24 cellular contexts compared by ENCODE assay signal in the genomic region with DNA sequence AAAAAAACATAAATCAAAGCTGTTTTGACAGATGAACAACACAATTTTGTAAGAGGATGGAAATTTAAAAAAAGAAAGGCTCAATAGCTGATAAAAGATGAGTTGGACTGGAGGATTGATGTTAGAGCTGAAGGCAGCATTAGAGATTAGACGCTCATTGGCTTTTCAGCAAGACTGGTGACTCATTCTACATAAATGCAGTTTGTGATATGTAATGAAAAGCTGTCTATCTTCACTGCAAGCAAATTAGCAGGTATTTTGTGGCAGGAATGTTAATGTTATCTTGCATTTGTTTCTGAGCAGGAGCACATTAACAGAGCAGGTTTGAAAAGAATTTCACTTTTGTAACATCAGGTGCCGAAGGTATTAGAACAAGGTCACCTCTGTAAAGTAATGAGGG.
DNase-seq lines count a peak whose midpoint lies in the region; ATAC-seq, FAIRE-seq and TF ChIP-seq lines count a peak whose summit lies in the region.
"Had no signal": no experiment of that assay in that cellular context is flagged by ENCODE, and none has a peak within 500 bp of the region (broad histone marks: within the 10 kb centered on the region; RNA-seq: fewer than 3 reads in every experiment).

No MANE protein-coding gene starts in this region.

- TF ChIP-seq CTCF in A549 (IDR thresholded peaks at IDR 0.05) (no peak), choroid plexus epithelial cell (conservative IDR thresholded peaks at IDR 0.05; ENCODE audit: low read depth, low read length) (no peak), neural cell (IDR thresholded peaks at IDR 0.05; ENCODE audit: poor library complexity, severe bottlenecking) (no peak), WTC11 (IDR thresholded peaks at IDR 0.05) (no peak)

- H3K9me3 Mint-ChIP-seq in WTC11, result 0 out of 2 replicates have a peak, but pooled peaks cover 3% of the 10 kb centered on the region
- H3K9me3 Mint-ChIP-seq in activated CD4-positive, alpha-beta T cell treated with anti-CD3 and anti-CD28 coated beads, Interleukin-2, amount 10 ng/mL, durations not matched to agents 24 days and 14 days, result peaks cover 3% of the 10 kb centered on the region
- H3K9me3 Mint-ChIP-seq: type B pancreatic cell had no signal

- H3K27ac ChIP-seq in A549 (no peak overlapping the region), neural cell (ENCODE audit: low read length) (peak overlapping the region; percentile 53)
- H3K27ac ChIP-seq: BLaER1, skin epidermis had no signal

- DNase-seq in A549 (ENCODE audit: low read depth in 1 of 2, low spot score in 1 of 2), result no peak
- peak; percentile 32 for DNase-seq in NCI-H1048 (lab: John Stamatoyannopoulos, UW)
- peak; percentile 1 for DNase-seq in choroid plexus epithelial cell (ENCODE audit: low read depth)
- DNase-seq in posterior vena cava (ENCODE audit: low spot score), result no peak
- DNase-seq in stimulated activated CD4-positive, alpha-beta T cell treated with anti-CD3 and anti-CD28 coated beads, Interleukin-4, amount 100 ng/mL, for 24 hours, result no peak
- no peak for DNase-seq in WTC11 (ENCODE audit: low spot score)
- DNase-seq in activated CD4-positive, alpha-beta T cell treated with anti-CD3 and anti-CD28 coated beads, Interleukin-2, amount 10 ng/mL, durations not matched to agents 24 days and 14 days, result no peak
- DNase-seq: activated CD4-positive, alpha-beta memory T cell treated with anti-CD3 and anti-CD28 coated beads for 36 hours; activated naive CD8-positive, alpha-beta T cell treated with anti-CD3 and anti-CD28 coated beads, Interleukin-2, amount 10 ng/mL, durations not matched to agents 7 days and 5 days; COR-L47; hippocampal formation; NCI-H187 treated with DMSO at 0.1 percent for 48 hours; NCI-H446; nephron progenitor cell; T-helper 9 cell had no signal

- POLR2A ChIA-PET in A549 (lab: Yijun Ruan, JAX) (no interaction called here), WTC11 (lab: Charles Lee) (no interaction called here)

- peaks cover 3% of the 10 kb centered on the region for H3F3A ChIP-seq in neural cell (ENCODE audit: insufficient read depth, low read length, poor library complexity, severe bottlenecking)

- no peaks in the 10 kb centered on the region for H3K36me3 Mint-ChIP-seq in WTC11
- H3K36me3 Mint-ChIP-seq in activated CD4-positive, alpha-beta T cell treated with anti-CD3 and anti-CD28 coated beads, Interleukin-2, amount 10 ng/mL, durations not matched to agents 24 days and 14 days (ENCODE audit: low read depth), result no peaks in the 10 kb centered on the region
- H3K36me3 Mint-ChIP-seq: activated CD4-positive, alpha-beta memory T cell treated with anti-CD3 and anti-CD28 coated beads for 36 hours; activated naive CD8-positive, alpha-beta T cell treated with anti-CD3 and anti-CD28 coated beads, Interleukin-2, amount 10 ng/mL, durations not matched to agents 7 days and 5 days; type B pancreatic cell had no signal

- H3K4me2 ChIP-seq in A549, result no peak overlapping the region
- H3K4me2 ChIP-seq in neural cell (ENCODE audit: low read length), result peak overlapping the region; percentile 17
- H3K4me2 ChIP-seq: BLaER1 had no signal

- H2AFZ ChIP-seq in neural cell (ENCODE audit: low read depth, low read length), result no peak overlapping the region

- no peaks in the 10 kb centered on the region for H3K4me1 ChIP-seq in A549
- H3K4me1 ChIP-seq: BLaER1 had no signal

- TF ChIP-seq POLR2A in A549 (IDR thresholded peaks at IDR 0.05; ENCODE audit: low read length), result no peak

- peak overlapping the region; percentile 17 for H3K9ac ChIP-seq in neural cell (ENCODE audit: low read length)
- H3K9ac ChIP-seq: BLaER1 had no signal

- no peaks in the 10 kb centered on the region for H3K36me3 ChIP-seq in neural cell (ENCODE audit: insufficient read depth, low read length)
- H3K36me3 ChIP-seq: BLaER1, HAP-1 had no signal

- intact Hi-C loops in posterior vena cava (cut with DNase I), result no loop called here
- intact Hi-C loops in activated CD4-positive, alpha-beta T cell treated with anti-CD3 and anti-CD28 coated beads, Interleukin-2, amount 10 ng/mL, durations not matched to agents 24 days and 14 days (cut with micrococcal nuclease), result no loop called here

- H3K27me3 Mint-ChIP-seq in WTC11 (ENCODE audit: low read depth), result no peaks in the 10 kb centered on the region; the same call in 1 of the 2 replicates
- H3K27me3 Mint-ChIP-seq in activated CD4-positive, alpha-beta T cell treated with anti-CD3 and anti-CD28 coated beads, Interleukin-2, amount 10 ng/mL, durations not matched to agents 24 days and 14 days, result no peaks in the 10 kb centered on the region
- H3K27me3 Mint-ChIP-seq: activated CD4-positive, alpha-beta memory T cell treated with anti-CD3 and anti-CD28 coated beads for 36 hours; activated naive CD8-positive, alpha-beta T cell treated with anti-CD3 and anti-CD28 coated beads, Interleukin-2, amount 10 ng/mL, durations not matched to agents 7 days and 5 days; type B pancreatic cell had no signal

- 35% methylated on average over 2 of the region's 2 CpGs for WGBS in A549 (ENCODE audit: missing lambda C conversion rate)

- TF ChIP-seq EP300 in A549 (IDR thresholded peaks at IDR 0.05) (no peak), neural cell (conservative IDR thresholded peaks at IDR 0.05; ENCODE audit: poor library complexity, severe bottlenecking) (peak; percentile 31)

- FAIRE-seq in A549 (lab: Jason Lieb, UNC), result peak; percentile 7
- FAIRE-seq: frontal cortex, GM12892, GM19239, HepG2 had no signal

- H3K9me3 ChIP-seq in A549 (no peaks in the 10 kb centered on the region), neural cell (ENCODE audit: low read length) (no peaks in the 10 kb centered on the region)
- H3K9me3 ChIP-seq: BLaER1, HAP-1 had no signal

- no peaks in the 10 kb centered on the region for H3K9me2 ChIP-seq in neural cell (ENCODE audit: insufficient read depth, low read length)

- H3K27ac Mint-ChIP-seq in WTC11, result no peak overlapping the region
- no peak overlapping the region for H3K27ac Mint-ChIP-seq in activated CD4-positive, alpha-beta T cell treated with anti-CD3 and anti-CD28 coated beads, Interleukin-2, amount 10 ng/mL, durations not matched to agents 24 days and 14 days
- H3K27ac Mint-ChIP-seq: activated CD4-positive, alpha-beta memory T cell treated with anti-CD3 and anti-CD28 coated beads for 36 hours; activated naive CD8-positive, alpha-beta T cell treated with anti-CD3 and anti-CD28 coated beads, Interleukin-2, amount 10 ng/mL, durations not matched to agents 7 days and 5 days; nephron progenitor cell; type B pancreatic cell had no signal

- CTCF ChIA-PET in A549 (lab: Yijun Ruan, JAX) (no interaction called here), WTC11 (lab: Charles Lee) (interaction anchor here (0.8 kb wide), 1 partner anchor 457 kb away, joined by 3 read pairs; no protein-coding TSS in a partner anchor)

- no peaks in the 10 kb centered on the region for H3K4me1 Mint-ChIP-seq in WTC11
- no peaks in the 10 kb centered on the region for H3K4me1 Mint-ChIP-seq in activated CD4-positive, alpha-beta T cell treated with anti-CD3 and anti-CD28 coated beads, Interleukin-2, amount 10 ng/mL, durations not matched to agents 24 days and 14 days
- H3K4me1 Mint-ChIP-seq: activated naive CD8-positive, alpha-beta T cell treated with anti-CD3 and anti-CD28 coated beads, Interleukin-2, amount 10 ng/mL, durations not matched to agents 7 days and 5 days; nephron progenitor cell had no signal

- H3K4me3 ChIP-seq in A549, result no peak overlapping the region
- H3K4me3 ChIP-seq in choroid plexus epithelial cell (ENCODE audit: low read depth, low read length), result no peak overlapping the region
- peak overlapping the region; percentile 43 for H3K4me3 ChIP-seq in neural cell (ENCODE audit: low read length)
- H3K4me3 ChIP-seq: BLaER1, HAP-1, skin epidermis had no signal

- no peak for TF ChIP-seq RAD21 in A549 (conservative IDR thresholded peaks at IDR 0.05 in 1 of 2, IDR thresholded peaks at IDR 0.05 in 1 of 2)
- no peak for TF ChIP-seq RAD21 in neural cell (conservative IDR thresholded peaks at IDR 0.05)

- H3K27me3 ChIP-seq in neural cell (ENCODE audit: insufficient read depth, low read depth, low read length), result no peaks in the 10 kb centered on the region
- H3K27me3 ChIP-seq: BLaER1 had no signal

- no peaks in the 10 kb centered on the region for H4K20me1 ChIP-seq in neural cell (ENCODE audit: insufficient read depth)
- H4K20me1 ChIP-seq: BLaER1 had no signal

- H3K79me2 ChIP-seq in neural cell (replicated peaks; ENCODE audit: insufficient read depth, low read length), result no peaks in the 10 kb centered on the region

- ATAC-seq in A549, result no peak
- ATAC-seq in WTC11, result no peak
- ATAC-seq: HepG2 had no signal

- H3K4me3 Mint-ChIP-seq in WTC11, result no peak overlapping the region
- H3K4me3 Mint-ChIP-seq in activated CD4-positive, alpha-beta T cell treated with anti-CD3 and anti-CD28 coated beads, Interleukin-2, amount 10 ng/mL, durations not matched to agents 24 days and 14 days, result no peak overlapping the region
- H3K4me3 Mint-ChIP-seq: activated CD4-positive, alpha-beta memory T cell treated with anti-CD3 and anti-CD28 coated beads for 36 hours; activated naive CD8-positive, alpha-beta T cell treated with anti-CD3 and anti-CD28 coated beads, Interleukin-2, amount 10 ng/mL, durations not matched to agents 7 days and 5 days; nephron progenitor cell; type B pancreatic cell had no signal

TF ChIP-seq in A549, 52 proteins besides CTCF, POLR2A, EP300 and RAD21 (continues in another document):
- TF ChIP-seq, protein P1, sequence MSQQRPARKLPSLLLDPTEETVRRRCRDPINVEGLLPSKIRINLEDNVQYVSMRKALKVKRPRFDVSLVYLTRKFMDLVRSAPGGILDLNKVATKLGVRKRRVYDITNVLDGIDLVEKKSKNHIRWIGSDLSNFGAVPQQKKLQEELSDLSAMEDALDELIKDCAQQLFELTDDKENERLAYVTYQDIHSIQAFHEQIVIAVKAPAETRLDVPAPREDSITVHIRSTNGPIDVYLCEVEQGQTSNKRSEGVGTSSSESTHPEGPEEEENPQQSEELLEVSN (IDR thresholded peaks at IDR 0.05; ENCODE audit: borderline replicate concordance, low read depth), result no peak
- no peak for TF ChIP-seq NR3C1 (IDR thresholded peaks at IDR 0.05)

TF ChIP-seq in neural cell, 6 proteins besides CTCF, POLR2A, EP300 and RAD21:
- TF ChIP-seq POLR2AphosphoS5 (IDR thresholded peaks at IDR 0.05) (peak; percentile 58), SMC3 (conservative IDR thresholded peaks at IDR 0.05; ENCODE audit: poor library complexity) (no peak), EZH2 (IDR thresholded peaks at IDR 0.05; ENCODE audit: borderline replicate concordance, insufficient read depth, low read length, poor library complexity, severe bottlenecking) (no peak), TAF1 (IDR thresholded peaks at IDR 0.05; ENCODE audit: low read depth) (no peak)

TF ChIP-seq in WTC11, 78 proteins besides CTCF, POLR2A, EP300 and RAD21 (continues in another document):
- TF ChIP-seq, protein P2, sequence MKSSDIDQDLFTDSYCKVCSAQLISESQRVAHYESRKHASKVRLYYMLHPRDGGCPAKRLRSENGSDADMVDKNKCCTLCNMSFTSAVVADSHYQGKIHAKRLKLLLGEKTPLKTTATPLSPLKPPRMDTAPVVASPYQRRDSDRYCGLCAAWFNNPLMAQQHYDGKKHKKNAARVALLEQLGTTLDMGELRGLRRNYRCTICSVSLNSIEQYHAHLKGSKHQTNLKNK (CRISPR knock-in tag; IDR thresholded peaks at IDR 0.05), result no peak
- no peak for TF ChIP-seq KAT7 (CRISPR knock-in tag; IDR thresholded peaks at IDR 0.05; ENCODE audit: borderline replicate concordance)

Comparison
In these comparisons a context has a peak if more than half of its experiments do, and no peak if none do; other contexts are left out.
1. DNase-seq: peak in NCI-H1048 (single experiment) and choroid plexus epithelial cell (single experiment); none in A549 (0 of 2), posterior vena cava (single experiment), stimulated activated CD4-positive, alpha-beta T cell treated with anti-CD3 and anti-CD28 coated beads, Interleukin-4, amount 100 ng/mL, for 24 hours (single experiment), WTC11 (single experiment) and activated CD4-positive, alpha-beta T cell treated with anti-CD3 and anti-CD28 coated beads, Interleukin-2, amount 10 ng/mL, durations not matched to agents 24 days and 14 days (single experiment).